22 cellular contexts compared by ENCODE assay signal in the genomic region with DNA sequence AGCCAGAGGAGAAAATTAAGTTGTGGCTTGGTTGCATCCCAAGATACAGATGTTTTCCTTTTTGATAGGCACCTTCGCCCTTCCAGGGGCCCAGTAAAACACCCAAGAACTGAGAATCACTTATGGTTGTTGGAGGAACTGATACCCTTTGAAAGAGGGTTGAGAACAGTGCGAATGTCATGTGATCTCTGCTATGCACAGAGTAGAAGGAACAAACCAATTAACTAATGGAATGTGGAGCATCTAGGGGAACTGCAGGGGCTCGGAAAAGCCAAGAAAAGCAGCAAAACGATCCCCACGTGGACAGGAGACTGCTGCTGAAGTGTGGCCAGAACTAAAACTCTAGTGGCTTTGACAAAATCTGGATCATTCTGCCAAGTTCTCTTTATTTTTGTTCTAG. TPM values are rescaled to one million over a fixed set of nuclear protein-coding genes. Genes with fewer than 3 reads are reported as not detected.
DNase-seq lines count a peak whose midpoint lies in the region; ATAC-seq and TF ChIP-seq lines count a peak whose summit lies in the region.
"Had no signal": no experiment of that assay in that cellular context is flagged by ENCODE, and none has a peak within 500 bp of the region (broad histone marks: within the 10 kb centered on the region; RNA-seq: fewer than 3 reads in every experiment).

No MANE protein-coding gene starts in this region.

- no peak for ATAC-seq in natural killer cell treated with Interleukin-12 subunit alpha and Interleukin-12 subunit beta and Interleukin-15 and Interleukin-18, amount 100 ng/mL, for 72 hours
- ATAC-seq in Right ventricle myocardium inferior, result no peak
- no peak for ATAC-seq in right lobe of liver

- H3K36me3 Mint-ChIP-seq in natural killer cell treated with Interleukin-12 subunit alpha and Interleukin-12 subunit beta and Interleukin-15 and Interleukin-18, amount 100 ng/mL, for 72 hours, result no peaks in the 10 kb centered on the region
- H3K36me3 Mint-ChIP-seq: IgD-negative memory B cell had no signal

- no peaks in the 10 kb centered on the region for H3K9me3 ChIP-seq in NT2/D1 (ENCODE audit: insufficient read depth, low read length)
- H3K9me3 ChIP-seq in neuronal stem cell (replicated peaks in 1 of 2; ENCODE audit: control insufficient read depth in 2 of 2, insufficient read depth in 1 of 2, low read depth in 1 of 2, low read length in 2 of 2), result peaks cover 0 to 2% of the 10 kb centered on the region in 2 donors
- H3K9me3 ChIP-seq in right lobe of liver, result no peaks in the 10 kb centered on the region
- H3K9me3 ChIP-seq: BE2C had no signal

- TF ChIP-seq POLR2A in right lobe of liver (IDR thresholded peaks at IDR 0.05), result no peak

- no peaks in the 10 kb centered on the region for H3K36me3 ChIP-seq in NT2/D1 (ENCODE audit: insufficient read depth, insufficient read length, low read length)
- H3K36me3 ChIP-seq in neuronal stem cell (replicated peaks in 1 of 2; ENCODE audit: control insufficient read depth in 2 of 2, insufficient read depth in 2 of 2, low read length in 2 of 2), result no peaks in the 10 kb centered on the region
- H3K36me3 ChIP-seq in right lobe of liver, result no peaks in the 10 kb centered on the region
- H3K36me3 ChIP-seq: BE2C had no signal

- intact Hi-C loops in Right ventricle myocardium inferior (cut with DNase I) (no loop called here), right lobe of liver (cut with DNase I) (no loop called here)

- H3K79me1 ChIP-seq in neuronal stem cell (ENCODE audit: low read depth, low read length), result no peaks in the 10 kb centered on the region

- no peak overlapping the region for H4K8ac ChIP-seq in neuronal stem cell (ENCODE audit: low read depth, low read length)

- no peak overlapping the region for H2BK120ac ChIP-seq in neuronal stem cell (ENCODE audit: low read depth, low read length)

- H3K9ac ChIP-seq in NT2/D1 (ENCODE audit: insufficient read length, low read depth), result no peak overlapping the region
- H3K9ac ChIP-seq in neuronal stem cell (ENCODE audit: low read depth, low read length, poor library complexity), result no peak overlapping the region
- H3K9ac ChIP-seq: GM23248 had no signal

- TF ChIP-seq CTCF in right lobe of liver (IDR thresholded peaks at IDR 0.05), result no peak

- no peak overlapping the region for H2AK5ac ChIP-seq in neuronal stem cell (ENCODE audit: low read depth, low read length)

- no CpG with 5 or more reads among the region's 5 CpGs for WGBS in neuronal stem cell (ENCODE audit: extremely low coverage in 2 of 2, insufficient read length in 2 of 2, insufficient replicate concordance in 1 of 2), 2 donors
- 41% methylated on average over 5 of the region's 5 CpGs for WGBS in right lobe of liver (ENCODE audit: insufficient coverage, low coverage, low lambda C conversion rate, missing lambda C conversion rate)

- H2BK15ac ChIP-seq in neuronal stem cell (ENCODE audit: low read length), result no peak overlapping the region

- peaks cover 14 to 19% of the 10 kb centered on the region in 2 donors for H3K27me3 Mint-ChIP-seq in natural killer cell treated with Interleukin-12 subunit alpha and Interleukin-12 subunit beta and Interleukin-15 and Interleukin-18, amount 100 ng/mL, for 72 hours

- H3K27me3 ChIP-seq in NT2/D1 (ENCODE audit: insufficient read depth, insufficient read length) (no peaks in the 10 kb centered on the region), neuronal stem cell (ENCODE audit: control insufficient read depth in 3 of 3, insufficient read depth in 3 of 3, low read depth in 1 of 3, low read length in 3 of 3) (peaks cover 0 to 8% (median 0%) of the 10 kb centered on the region in 3 experiments), right lobe of liver (no peaks in the 10 kb centered on the region)
- H3K27me3 ChIP-seq: BE2C had no signal

- no peak overlapping the region for H3K14ac ChIP-seq in neuronal stem cell (ENCODE audit: low read length)

- no peak overlapping the region for H4K91ac ChIP-seq in neuronal stem cell (ENCODE audit: low read depth, low read length, poor library complexity)

- no peak overlapping the region for H3K4me3 ChIP-seq in NT2/D1 (ENCODE audit: insufficient read length, low read depth)
- H3K4me3 ChIP-seq in neuronal stem cell (ENCODE audit: low read length in 2 of 2), result no peak overlapping the region
- no peak overlapping the region for H3K4me3 ChIP-seq in right lobe of liver
- H3K4me3 ChIP-seq: GM23248 had no signal

- DNase-seq in ELF-1 (ENCODE audit: low read depth, low spot score) (peak; percentile 40), NT2/D1 (ENCODE audit: low read depth, low spot score) (peak; percentile 42), fibroblast of gingiva (ENCODE audit: low read depth) (peak; percentile 23), neuronal stem cell (ENCODE audit: low spot score) (peak; percentile 9), Right ventricle myocardium inferior (ENCODE audit: missing footprints) (no peak), right lobe of liver (no peak), occipital lobe (lab: John Stamatoyannopoulos, UW) (no peak)
- DNase-seq in natural killer cell treated with Interleukin-12 subunit alpha and Interleukin-12 subunit beta and Interleukin-15 and Interleukin-18, amount 100 ng/mL, for 72 hours (ENCODE audit: low spot score), result no peak
- DNase-seq: 8988T; BE2C; Calu3; CD4-positive, alpha-beta T cell; GM23248; NCI-H1105 treated with DMSO at 0.1 percent for 48 hours; NCI-H1694 treated with DMSO at 0.1 percent for 48 hours; NCI-H345; NCI-H526 treated with DMSO at 0.1 percent for 48 hours; RPMI8226 had no signal

- H3K23ac ChIP-seq in neuronal stem cell (ENCODE audit: low read depth, low read length, poor library complexity), result no peak overlapping the region

- H3K18ac ChIP-seq in neuronal stem cell (ENCODE audit: low read length), result no peak overlapping the region

- H2BK12ac ChIP-seq in neuronal stem cell (ENCODE audit: low read length), result no peak overlapping the region

- no peak overlapping the region for H2AFZ ChIP-seq in neuronal stem cell (ENCODE audit: low read length)
- H2AFZ ChIP-seq: GM23248 had no signal

- H3K4me2 ChIP-seq in neuronal stem cell (ENCODE audit: insufficient read depth, low read length, poor library complexity, severe bottlenecking), result no peak overlapping the region

- H3K4ac ChIP-seq in neuronal stem cell (ENCODE audit: low read length), result no peak overlapping the region

- no peak overlapping the region for H2BK5ac ChIP-seq in neuronal stem cell (ENCODE audit: low read length)

- H3K9me3 Mint-ChIP-seq in natural killer cell treated with Interleukin-12 subunit alpha and Interleukin-12 subunit beta and Interleukin-15 and Interleukin-18, amount 100 ng/mL, for 72 hours, result no peaks in the 10 kb centered on the region
- H3K9me3 Mint-ChIP-seq: CD4-positive, alpha-beta T cell; IgD-negative memory B cell had no signal

- no peak overlapping the region for H3K4me3 Mint-ChIP-seq in natural killer cell treated with Interleukin-12 subunit alpha and Interleukin-12 subunit beta and Interleukin-15 and Interleukin-18, amount 100 ng/mL, for 72 hours
- H3K4me3 Mint-ChIP-seq: CD4-positive, alpha-beta T cell; IgD-negative memory B cell had no signal

- H3K4me1 Mint-ChIP-seq in natural killer cell treated with Interleukin-12 subunit alpha and Interleukin-12 subunit beta and Interleukin-15 and Interleukin-18, amount 100 ng/mL, for 72 hours (ENCODE audit: low read depth in 2 of 2), result no peaks in the 10 kb centered on the region

- no peak overlapping the region for H3K27ac ChIP-seq in neuronal stem cell (replicated peaks; ENCODE audit: low read length)
- H3K27ac ChIP-seq in right lobe of liver, result no peak overlapping the region
- H3K27ac ChIP-seq: GM23248, HL-60 had no signal

- H3K4me1 ChIP-seq in NT2/D1 (ENCODE audit: insufficient read depth, insufficient read length), result peaks cover 4% of the 10 kb centered on the region
- peaks cover 0 to 13% of the 10 kb centered on the region in 2 donors for H3K4me1 ChIP-seq in neuronal stem cell (ENCODE audit: control insufficient read depth in 2 of 2, insufficient read depth in 1 of 2, low read depth in 1 of 2, low read length in 2 of 2)
- H3K4me1 ChIP-seq in right lobe of liver, result no peaks in the 10 kb centered on the region
- H3K4me1 ChIP-seq: BE2C had no signal

- no peak overlapping the region for H3K27ac Mint-ChIP-seq in natural killer cell treated with Interleukin-12 subunit alpha and Interleukin-12 subunit beta and Interleukin-15 and Interleukin-18, amount 100 ng/mL, for 72 hours
- H3K27ac Mint-ChIP-seq: CD4-positive, alpha-beta T cell; IgD-negative memory B cell had no signal

RNA-seq across cellular contexts. Expression of a gene that starts 58.8 kb away (rescaled TPM):
- 0.01 TPM for polyA plus RNA-seq in neuronal stem cell (2013, experiment 1 of 2)
- polyA plus RNA-seq in neuronal stem cell (2013, experiment 2 of 2), result 0.03 TPM
- not detected for total RNA-seq in natural killer cell treated with Interleukin-12 subunit alpha and Interleukin-12 subunit beta and Interleukin-15 and Interleukin-18, amount 100 ng/mL, for 72 hours
- total RNA-seq in Right ventricle myocardium inferior (12.5 TPM), right lobe of liver (1,000 to 10,000 TPM; 2,615 to 3,271 (median 2,774) TPM), occipital lobe (0.62 TPM)
- total RNA-seq: CD4-positive, alpha-beta T cell; G401; GM23248; LHCN-M2 had no signal
- polyA plus RNA-seq: GM23248, IgD-negative memory B cell had no signal

Comparison
In these comparisons a context has a peak if more than half of its experiments do, and no peak if none do; other contexts are left out.
1. DNase-seq: peak in ELF-1 (single experiment), NT2/D1 (single experiment), fibroblast of gingiva (single experiment) and neuronal stem cell (single experiment); none in natural killer cell treated with Interleukin-12 subunit alpha and Interleukin-12 subunit beta and Interleukin-15 and Interleukin-18, amount 100 ng/mL, for 72 hours (single experiment), Right ventricle myocardium inferior (single experiment), right lobe of liver (0 of 3) and occipital lobe (single experiment).
2. RNA of a gene that starts 58.8 kb away (total RNA-seq): 2,615 to 3,271 TPM in right lobe of liver; 12.5 TPM in Right ventricle myocardium inferior (single experiment), 0.62 TPM in occipital lobe (single experiment) and not detected in natural killer cell treated with Interleukin-12 subunit alpha and Interleukin-12 subunit beta and Interleukin-15 and Interleukin-18, amount 100 ng/mL, for 72 hours; every median in the first group is over 100 times any median in the second.